ENCODE assay signal across 8 cellular contexts in the genomic region with DNA sequence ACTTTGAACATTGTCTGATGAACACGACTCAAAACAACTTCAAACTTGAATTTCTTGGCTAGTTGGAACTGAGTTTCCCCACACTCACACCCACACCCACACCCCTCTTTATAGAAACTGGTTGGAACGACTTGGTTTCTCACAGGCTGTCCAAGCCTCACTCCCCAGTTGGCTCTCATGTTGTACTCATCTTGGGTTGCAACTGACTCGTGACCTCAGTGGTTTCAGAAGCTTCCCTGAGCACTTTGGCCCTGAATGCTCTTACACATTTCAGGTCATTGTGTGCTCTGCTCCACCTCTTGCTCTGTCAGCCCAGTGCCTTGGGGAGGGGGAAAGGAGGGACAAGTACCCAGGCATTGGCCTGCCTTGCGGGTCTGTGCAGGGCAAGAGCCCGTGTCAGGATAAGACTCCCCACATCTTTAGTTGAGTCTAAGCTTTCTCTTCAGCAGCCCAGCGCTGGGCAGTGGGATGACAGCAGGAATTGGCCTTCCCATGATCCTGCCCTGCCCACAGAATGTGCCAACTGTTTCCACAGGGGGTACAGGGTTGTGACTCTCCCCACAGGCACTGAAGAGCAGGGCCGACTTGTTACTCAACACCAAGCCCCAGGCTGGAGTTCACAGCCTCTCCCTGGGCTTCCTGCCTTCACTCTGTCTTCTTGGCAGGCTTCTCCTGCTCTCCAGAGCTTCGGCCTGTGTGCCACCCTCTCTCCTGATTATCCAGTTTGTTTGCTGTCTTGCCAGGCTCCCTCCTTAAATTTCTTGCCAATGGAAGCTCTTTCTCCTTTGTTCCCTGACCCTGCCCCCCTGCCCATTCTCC.
DNase-seq lines count a peak whose midpoint lies in the region; ATAC-seq and TF ChIP-seq lines count a peak whose summit lies in the region.

No MANE protein-coding gene starts in this region.

- H3K9me3 Mint-ChIP-seq in activated CD4-positive, alpha-beta T cell treated with anti-CD3 and anti-CD28 coated beads, Interleukin-2, amount 10 ng/mL, durations not matched to agents 7 days and 5 days, result peaks cover 4% of the 10 kb centered on the region
- peaks cover 7% of the 10 kb centered on the region for H3K9me3 Mint-ChIP-seq in endodermal cell
- peaks cover 13% of the 10 kb centered on the region for H3K9me3 Mint-ChIP-seq in GM23338
- no peaks in the 10 kb centered on the region for H3K9me3 Mint-ChIP-seq in stimulated activated naive B cell treated with anti-CD40 and anti-IgM and Interleukin-4, amounts not matched to agents 10 μg/mL and 1 μg/mL and 100 μg/mL, for 72 hours

- no peaks in the 10 kb centered on the region for H3K79me2 ChIP-seq in GM23338 (replicated peaks; ENCODE audit: insufficient read depth)

- H3K36me3 ChIP-seq in endodermal cell (ENCODE audit: control insufficient read depth, insufficient read depth, low read length) (no peaks in the 10 kb centered on the region), GM23338 (ENCODE audit: insufficient read depth) (no peaks in the 10 kb centered on the region)

- no peak for ATAC-seq in GM23338
- ATAC-seq in stimulated activated naive B cell treated with anti-CD40 and anti-IgM and Interleukin-4, amounts not matched to agents 10 μg/mL and 1 μg/mL and 100 μg/mL, for 72 hours (replicated peaks), result no peak

- no peaks in the 10 kb centered on the region for H3K9me3 ChIP-seq in endodermal cell (ENCODE audit: control insufficient read depth, low read length)

- H3K4me1 Mint-ChIP-seq in activated CD4-positive, alpha-beta T cell treated with anti-CD3 and anti-CD28 coated beads, Interleukin-2, amount 10 ng/mL, durations not matched to agents 7 days and 5 days, result peaks cover 3% of the 10 kb centered on the region
- peaks cover 30% of the 10 kb centered on the region for H3K4me1 Mint-ChIP-seq in endodermal cell
- peaks cover 3% of the 10 kb centered on the region; the same call in 2 of the 3 replicates for H3K4me1 Mint-ChIP-seq in GM23338
- H3K4me1 Mint-ChIP-seq in stimulated activated naive B cell treated with anti-CD40 and anti-IgM and Interleukin-4, amounts not matched to agents 10 μg/mL and 1 μg/mL and 100 μg/mL, for 72 hours, result no peaks in the 10 kb centered on the region

- H3K4me3 ChIP-seq in NB4 (ENCODE audit: low read depth, low read length), result no peak overlapping the region
- H3K4me3 ChIP-seq in endodermal cell (ENCODE audit: low read length), result no peak overlapping the region
- H3K4me3 ChIP-seq in GM23338, result no peak overlapping the region

- H3K4me2 ChIP-seq in GM23338, result no peak overlapping the region

- H3K27ac ChIP-seq in endodermal cell (ENCODE audit: low read depth, low read length), result no peak overlapping the region
- no peak overlapping the region for H3K27ac ChIP-seq in GM23338 (ENCODE audit: low read depth)

- CTCF ChIA-PET in activated CD4-positive, alpha-beta T cell treated with anti-CD3 and anti-CD28 coated beads, Interleukin-2, amount 10 ng/mL, durations not matched to agents 7 days and 5 days (lab: Charles Lee), result interaction anchor here (1.8 kb wide), 1 partner anchor 23 kb away, joined by 4 read pairs; no protein-coding TSS in a partner anchor

- no peaks in the 10 kb centered on the region; the same call in 1 of the 2 replicates for H3K9me2 ChIP-seq in GM23338 (ENCODE audit: insufficient read depth)

- H2AFZ ChIP-seq in GM23338, result no peak overlapping the region

- H3K9ac ChIP-seq in endodermal cell (ENCODE audit: extremely low read depth, low read length, poor library complexity, severe bottlenecking), result no peak overlapping the region

- peaks cover 2% of the 10 kb centered on the region for H3K36me3 Mint-ChIP-seq in activated CD4-positive, alpha-beta T cell treated with anti-CD3 and anti-CD28 coated beads, Interleukin-2, amount 10 ng/mL, durations not matched to agents 7 days and 5 days (ENCODE audit: low read depth)
- H3K36me3 Mint-ChIP-seq in endodermal cell (ENCODE audit: low read depth) (peaks cover 2% of the 10 kb centered on the region), GM23338 (ENCODE audit: low read depth) (peaks cover 4% of the 10 kb centered on the region)
- peaks cover 0 to 3% of the 10 kb centered on the region in 2 donors for H3K36me3 Mint-ChIP-seq in stimulated activated naive B cell treated with anti-CD40 and anti-IgM and Interleukin-4, amounts not matched to agents 10 μg/mL and 1 μg/mL and 100 μg/mL, for 72 hours

- peaks cover 6% of the 10 kb centered on the region for H3K4me1 ChIP-seq in endodermal cell (ENCODE audit: control insufficient read depth, insufficient read depth, low read length)
- H3K4me1 ChIP-seq in GM23338 (ENCODE audit: insufficient read depth), result no peaks in the 10 kb centered on the region; the same call in 1 of the 2 replicates

- TF ChIP-seq CTCF in NB4 (IDR thresholded peaks at IDR 0.05; ENCODE audit: low read depth, low read length), result no peak
- no peak for TF ChIP-seq CTCF in endodermal cell (conservative IDR thresholded peaks at IDR 0.05)
- TF ChIP-seq CTCF in GM23338 (conservative IDR thresholded peaks at IDR 0.05; ENCODE audit: low read depth in 2 of 2), result no peak

- no peak overlapping the region for H3K27ac Mint-ChIP-seq in activated CD4-positive, alpha-beta T cell treated with anti-CD3 and anti-CD28 coated beads, Interleukin-2, amount 10 ng/mL, durations not matched to agents 7 days and 5 days
- peak overlapping the region; percentile 75 for H3K27ac Mint-ChIP-seq in endodermal cell
- H3K27ac Mint-ChIP-seq in GM23338, result no peak overlapping the region
- no peak overlapping the region for H3K27ac Mint-ChIP-seq in stimulated activated naive B cell treated with anti-CD40 and anti-IgM and Interleukin-4, amounts not matched to agents 10 μg/mL and 1 μg/mL and 100 μg/mL, for 72 hours

- no peaks in the 10 kb centered on the region for H3F3A ChIP-seq in GM23338 (replicated peaks; ENCODE audit: low read depth)

- DNase-seq in activated CD4-positive, alpha-beta T cell treated with anti-CD3 and anti-CD28 coated beads for 48 hours, result peak; percentile 62
- no peak for DNase-seq in activated CD4-positive, alpha-beta T cell treated with anti-CD3 and anti-CD28 coated beads, Interleukin-2, amount 10 ng/mL, durations not matched to agents 7 days and 5 days
- peak; percentile 46 for DNase-seq in NB4 (ENCODE audit: low read depth)
- peak; percentile 67 for DNase-seq in endodermal cell
- DNase-seq in pons (ENCODE audit: low spot score), result peak; percentile 71
- DNase-seq in RKO (ENCODE audit: low spot score), result no peak
- no peak for DNase-seq in GM23338 (ENCODE audit: low spot score)
- DNase-seq in stimulated activated naive B cell treated with anti-CD40 and anti-IgM and Interleukin-4, amounts not matched to agents 10 μg/mL and 1 μg/mL and 100 μg/mL, for 72 hours, result no peak

- H3K27me3 Mint-ChIP-seq in activated CD4-positive, alpha-beta T cell treated with anti-CD3 and anti-CD28 coated beads, Interleukin-2, amount 10 ng/mL, durations not matched to agents 7 days and 5 days, result no peaks in the 10 kb centered on the region
- H3K27me3 Mint-ChIP-seq in endodermal cell (ENCODE audit: insufficient read depth), result no peaks in the 10 kb centered on the region
- H3K27me3 Mint-ChIP-seq in GM23338 (ENCODE audit: insufficient read depth, low read depth, poor library complexity), result peaks cover 17% of the 10 kb centered on the region
- peaks cover 0 to 3% of the 10 kb centered on the region in 2 donors for H3K27me3 Mint-ChIP-seq in stimulated activated naive B cell treated with anti-CD40 and anti-IgM and Interleukin-4, amounts not matched to agents 10 μg/mL and 1 μg/mL and 100 μg/mL, for 72 hours

- H3K27me3 ChIP-seq in endodermal cell (ENCODE audit: control insufficient read depth, insufficient read depth, low read length, poor library complexity, severe bottlenecking) (no peaks in the 10 kb centered on the region), GM23338 (ENCODE audit: insufficient read depth) (no peaks in the 10 kb centered on the region)

- TF ChIP-seq POLR2A in NB4 (IDR thresholded peaks at IDR 0.05; ENCODE audit: extremely low read depth, insufficient read length), result no peak

- POLR2A ChIA-PET in activated CD4-positive, alpha-beta T cell treated with anti-CD3 and anti-CD28 coated beads, Interleukin-2, amount 10 ng/mL, durations not matched to agents 7 days and 5 days (lab: Charles Lee), result no interaction called here

- no peak overlapping the region for H3K4me3 Mint-ChIP-seq in activated CD4-positive, alpha-beta T cell treated with anti-CD3 and anti-CD28 coated beads, Interleukin-2, amount 10 ng/mL, durations not matched to agents 7 days and 5 days
- no peak overlapping the region for H3K4me3 Mint-ChIP-seq in endodermal cell
- no peak overlapping the region for H3K4me3 Mint-ChIP-seq in GM23338
- no peak overlapping the region for H3K4me3 Mint-ChIP-seq in stimulated activated naive B cell treated with anti-CD40 and anti-IgM and Interleukin-4, amounts not matched to agents 10 μg/mL and 1 μg/mL and 100 μg/mL, for 72 hours

- no peaks in the 10 kb centered on the region for H4K20me1 ChIP-seq in GM23338 (replicated peaks; ENCODE audit: insufficient read depth)

- WGBS in endodermal cell (ENCODE audit: insufficient coverage in 1 of 2, insufficient read length in 1 of 2), 2 experiments, result 73 to 75% methylated on average over 6 to 8 of the region's 8 CpGs

TF ChIP-seq in GM23338, 12 proteins besides CTCF, POLR2A, EP300 and RAD21:
- no peak for TF ChIP-seq JUNB (IDR thresholded peaks at IDR 0.05; ENCODE audit: unreplicated experiment)
- TF ChIP-seq ZNF331 (CRISPR knock-in tag; IDR thresholded peaks at IDR 0.05; ENCODE audit: low read depth), result no peak
TF ChIP-seq in GM23338: peak in this region for 0.

Comparison
In these comparisons a context has a peak if more than half of its experiments do, and no peak if none do; other contexts are left out.
1. DNase-seq: peak in activated CD4-positive, alpha-beta T cell treated with anti-CD3 and anti-CD28 coated beads for 48 hours (single experiment), NB4 (single experiment), endodermal cell (single experiment) and pons (single experiment); none in activated CD4-positive, alpha-beta T cell treated with anti-CD3 and anti-CD28 coated beads, Interleukin-2, amount 10 ng/mL, durations not matched to agents 7 days and 5 days (single experiment), RKO (single experiment), GM23338 (single experiment) and stimulated activated naive B cell treated with anti-CD40 and anti-IgM and Interleukin-4, amounts not matched to agents 10 μg/mL and 1 μg/mL and 100 μg/mL, for 72 hours (single experiment).